8 cellular contexts compared by ENCODE assay signal in the genomic region with DNA sequence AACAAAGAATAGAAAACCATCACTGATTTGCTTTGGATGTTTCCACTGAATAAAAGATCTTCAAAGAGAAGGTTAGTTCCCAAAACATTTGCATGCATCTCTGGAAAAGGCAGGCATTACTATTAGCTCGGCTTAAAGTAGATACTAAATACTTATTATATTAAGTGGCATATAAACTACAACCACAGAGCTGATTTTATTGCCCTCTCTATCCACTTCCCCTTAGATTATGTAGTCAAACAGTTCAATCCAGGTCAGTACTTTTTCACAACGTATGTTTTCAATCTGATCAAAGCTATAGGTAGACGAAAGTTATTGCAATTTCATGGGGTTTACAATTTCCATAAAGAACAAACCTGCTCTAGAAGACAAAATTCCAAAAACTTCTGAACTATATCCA. TPM values are rescaled to one million over a fixed set of nuclear protein-coding genes. Genes with fewer than 3 reads are reported as not detected.
DNase-seq lines count a peak whose midpoint lies in the region; ATAC-seq and TF ChIP-seq lines count a peak whose summit lies in the region.

No MANE protein-coding gene starts in this region.

- peaks cover 15% of the 10 kb centered on the region for H3K36me3 ChIP-seq in iPS-15b (ENCODE audit: control insufficient read depth, insufficient read depth, low read length)

- peak overlapping the region; percentile 82 for H3K27ac Mint-ChIP-seq in activated CD4-positive, alpha-beta T cell treated with anti-CD3 and anti-CD28 coated beads, Interleukin-2, amount 10 ng/mL, durations not matched to agents 24 days and 14 days

- no peak for DNase-seq in activated CD4-positive, alpha-beta T cell treated with anti-CD3 and anti-CD28 coated beads, Interleukin-2, amount 10 ng/mL, durations not matched to agents 24 days and 14 days
- DNase-seq in activated CD4-positive, alpha-beta T cell treated with anti-CD3 and anti-CD28 coated beads for 1 hour = no peak
- peak; percentile 56 for DNase-seq in superior temporal gyrus (ENCODE audit: extremely low spot score)
- no peak for DNase-seq in RPMI8226

- H3K4me1 ChIP-seq in iPS-15b (ENCODE audit: control insufficient read depth, insufficient read depth, low read length) = no peaks in the 10 kb centered on the region

- H3K27me3 Mint-ChIP-seq in activated CD4-positive, alpha-beta T cell treated with anti-CD3 and anti-CD28 coated beads, Interleukin-2, amount 10 ng/mL, durations not matched to agents 24 days and 14 days = no peaks in the 10 kb centered on the region

- no peak for ATAC-seq in GM21529 (IDR thresholded peaks at IDR 0.05; ENCODE audit: unreplicated experiment)
- no peak for ATAC-seq in HG03039 (IDR thresholded peaks at IDR 0.05; ENCODE audit: unreplicated experiment)

- peak overlapping the region; percentile 79 for H3K9ac ChIP-seq in iPS-15b (ENCODE audit: low read depth, low read length)

- H3K9me3 Mint-ChIP-seq in activated CD4-positive, alpha-beta T cell treated with anti-CD3 and anti-CD28 coated beads, Interleukin-2, amount 10 ng/mL, durations not matched to agents 24 days and 14 days = no peaks in the 10 kb centered on the region

- no peaks in the 10 kb centered on the region for H3K9me3 ChIP-seq in iPS-15b (ENCODE audit: control insufficient read depth, insufficient read depth, low read length)

- H3K4me1 Mint-ChIP-seq in activated CD4-positive, alpha-beta T cell treated with anti-CD3 and anti-CD28 coated beads, Interleukin-2, amount 10 ng/mL, durations not matched to agents 24 days and 14 days = peaks cover 45% of the 10 kb centered on the region

- intact Hi-C loops in activated CD4-positive, alpha-beta T cell treated with anti-CD3 and anti-CD28 coated beads, Interleukin-2, amount 10 ng/mL, durations not matched to agents 24 days and 14 days (cut with micrococcal nuclease) = loop anchor here (5.0 kb wide), 2 partner anchors 398 to 438 kb away; a partner anchor contains a TSS

- peak overlapping the region; percentile 88 for H3K4me3 Mint-ChIP-seq in activated CD4-positive, alpha-beta T cell treated with anti-CD3 and anti-CD28 coated beads, Interleukin-2, amount 10 ng/mL, durations not matched to agents 24 days and 14 days

- peaks cover 25% of the 10 kb centered on the region for H3K36me3 Mint-ChIP-seq in activated CD4-positive, alpha-beta T cell treated with anti-CD3 and anti-CD28 coated beads, Interleukin-2, amount 10 ng/mL, durations not matched to agents 24 days and 14 days (ENCODE audit: low read depth)

- H3K27me3 ChIP-seq in iPS-15b (ENCODE audit: control insufficient read depth, insufficient read depth, low read length) = no peaks in the 10 kb centered on the region

- H3K4me3 ChIP-seq in WI38 (ENCODE audit: low read depth, low read length) (peak overlapping the region; percentile 66), iPS-15b (ENCODE audit: low read depth, low read length) (peak overlapping the region; percentile 61)

- no peak for TF ChIP-seq CTCF in WI38 (IDR thresholded peaks at IDR 0.05; ENCODE audit: low read depth, low read length)

RNA-seq across cellular contexts. Expression of a gene that starts 1.3 kb away (rescaled TPM):
- total RNA-seq in activated CD4-positive, alpha-beta T cell treated with anti-CD3 and anti-CD28 coated beads, Interleukin-2, amount 10 ng/mL, durations not matched to agents 24 days and 14 days = 14.8 and 15.5 TPM in 2 replicates

RNA-seq across cellular contexts. Expression of a gene that starts 54.8 kb away (rescaled TPM):
- total RNA-seq in activated CD4-positive, alpha-beta T cell treated with anti-CD3 and anti-CD28 coated beads, Interleukin-2, amount 10 ng/mL, durations not matched to agents 24 days and 14 days = 9.5 and 11.0 TPM in 2 replicates
